8 cellular contexts compared by ENCODE assay signal in genomic region chr17:39199673-39199985, GRCh38. TPM values are rescaled to one million over a fixed set of nuclear protein-coding genes. Genes with fewer than 3 reads are reported as not detected.
DNase-seq lines count a peak whose midpoint lies in the region; ATAC-seq and TF ChIP-seq lines count a peak whose summit lies in the region.

No MANE protein-coding gene starts in this region.

- POLR2A ChIA-PET in OCI-LY7 (lab: Charles Lee): interaction anchor here (0.6 to 1.3 kb wide), 14 partner anchors 9 to 1415 kb away, joined by 3 to 10 read pairs (median 3); no protein-coding TSS in a partner anchor

- H3K27ac ChIP-seq in OCI-LY7 (ENCODE audit: low read depth, low read length, poor library complexity, severe bottlenecking) (peak overlapping the region; percentile 88), esophagus muscularis mucosa (replicated peaks in 1 of 4) (peak overlapping the region; percentile 86 to 97 (median 94)), ovary (peak overlapping the region; percentile 93 to 97)

- no peaks in the 10 kb centered on the region for H3K9me2 ChIP-seq in OCI-LY7 (ENCODE audit: insufficient read depth, low read length)

- no peak for ATAC-seq in HG03521 (IDR thresholded peaks at IDR 0.05; ENCODE audit: unreplicated experiment)

- no TSS peak for BruUV-seq in OCI-LY7 (replicated peaks; lab: Mats Ljungman, UMichigan)

- H3K79me2 ChIP-seq in OCI-LY7 (ENCODE audit: insufficient read depth, low read depth, low read length): peaks cover 48% of the 10 kb centered on the region

- DNase-seq in SKM-1 treated with dmso at 0.1 percent for 144 hours (lab: John Stamatoyannopoulos, UW; ENCODE audit: unreplicated experiment) (peak; percentile 68), SKM-1 (lab: John Stamatoyannopoulos, UW; ENCODE audit: unreplicated experiment) (no peak), OCI-LY7 (ENCODE audit: low spot score) (no peak), esophagus muscularis mucosa (ENCODE audit: extremely low spot score) (no peak), ovary (peak in 1 of 5 donors; percentile 32), NCI-H2107 (lab: John Stamatoyannopoulos, UW) (no peak), T-helper 9 cell (no peak)

- intact Hi-C loops in OCI-LY7 (cut with micrococcal nuclease; ENCODE audit: unreplicated experiment): no loop called here
- intact Hi-C loops in esophagus muscularis mucosa (cut with DNase I): no loop called here
- intact Hi-C loops in ovary (cut with DNase I): loop anchor here in 1 of 4 donors (10.0 kb wide), 1 partner anchor 45 kb away; no protein-coding TSS in a partner anchor

- H3K4me3 ChIP-seq in OCI-LY7 (ENCODE audit: low read depth, low read length, poor library complexity, severe bottlenecking) (peak overlapping the region; percentile 91), esophagus muscularis mucosa (peak overlapping the region; percentile 76 to 95 (median 82)), ovary (peak overlapping the region; percentile 73)

- 2% methylated on average over 14 of the region's 14 CpGs for WGBS in esophagus muscularis mucosa
- WGBS in ovary, 3 donors: 0 to 1% (median 1%) methylated on average over 14 of the region's 14 CpGs

- TF ChIP-seq POLR2A in esophagus muscularis mucosa (IDR thresholded peaks at IDR 0.05; ENCODE audit: low read depth): no peak
- peak; percentile 42 for TF ChIP-seq POLR2A in ovary (IDR thresholded peaks at IDR 0.05)

- peak overlapping the region; percentile 96 for H3K4me2 ChIP-seq in OCI-LY7 (ENCODE audit: low read length)

- peaks cover 24% of the 10 kb centered on the region for H4K20me1 ChIP-seq in OCI-LY7 (ENCODE audit: insufficient read depth, low read length)

- TF ChIP-seq CTCF in OCI-LY7 (conservative IDR thresholded peaks at IDR 0.05; ENCODE audit: low read length) (no peak), esophagus muscularis mucosa (IDR thresholded peaks at IDR 0.05) (no peak), ovary (IDR thresholded peaks at IDR 0.05) (no peak)

- CTCF ChIA-PET in OCI-LY7 (lab: Charles Lee; ENCODE audit: unreplicated experiment): interaction anchor here (0.6 to 1.8 kb wide), 3 partner anchors 25 to 45 kb away, joined by 5 to 9 read pairs (median 5); no protein-coding TSS in a partner anchor

- H3K27me3 ChIP-seq in esophagus muscularis mucosa (no peaks in the 10 kb centered on the region), ovary (no peaks in the 10 kb centered on the region)

- no peaks in the 10 kb centered on the region for H3K9me3 ChIP-seq in OCI-LY7 (ENCODE audit: low read length)
- no peaks in the 10 kb centered on the region for H3K9me3 ChIP-seq in esophagus muscularis mucosa
- H3K9me3 ChIP-seq in ovary: no peaks in the 10 kb centered on the region

- TF ChIP-seq EP300 in esophagus muscularis mucosa (IDR thresholded peaks at IDR 0.05): no peak
- TF ChIP-seq EP300 in ovary (IDR thresholded peaks at IDR 0.05): no peak

- H3K36me3 ChIP-seq in OCI-LY7 (ENCODE audit: insufficient read depth, low read length) (peaks cover 47% of the 10 kb centered on the region), esophagus muscularis mucosa (peaks cover 34 to 37% (median 35%) of the 10 kb centered on the region in 4 donors), ovary (no peaks in the 10 kb centered on the region)

- H3K4me1 ChIP-seq in OCI-LY7 (ENCODE audit: insufficient read depth, low read length, poor library complexity, severe bottlenecking) (peaks cover 73% of the 10 kb centered on the region), esophagus muscularis mucosa (peaks cover 47 to 70% (median 68%) of the 10 kb centered on the region in 4 donors), ovary (ENCODE audit: insufficient read depth) (peaks cover 12% of the 10 kb centered on the region)

- H2AFZ ChIP-seq in OCI-LY7 (ENCODE audit: low read length): peak overlapping the region; percentile 53; the same call in 1 of the 2 replicates

RNA-seq across cellular contexts. Expression of gene RPL19, which starts 0.5 kb away (rescaled TPM):
- total RNA-seq in OCI-LY7 (2014; rRNA removed; shearing (Covaris generic)): 4,395 and 6,079 TPM in 2 replicates
- total RNA-seq in OCI-LY7 (2022): 3,132 and 3,168 TPM in 2 replicates
- total RNA-seq in esophagus muscularis mucosa: 1,000 to 10,000 TPM; 1,760 to 2,905 (median 2,361) TPM
- 1,000 to 10,000 TPM; 2,549 to 5,697 (median 3,184) TPM for total RNA-seq in ovary
- polyA plus RNA-seq in ovary: 1,000 to 10,000 TPM; 2,272 to 5,597 TPM

RNA-seq across cellular contexts. Expression of gene CACNB1, which starts 2.2 kb away (rescaled TPM):
- total RNA-seq in OCI-LY7 (2014; rRNA removed; shearing (Covaris generic)): 17.9 and 23.7 TPM in 2 replicates
- total RNA-seq in OCI-LY7 (2022) (30.9 and 35.5 TPM in 2 replicates), esophagus muscularis mucosa (1 to 10 TPM; 3.1 to 8.0 (median 5.4) TPM), ovary (10 to 100 TPM in 3 of 7 donors, 1 to 10 TPM in 4; 5.6 to 17.7 (median 9.6) TPM)
- polyA plus RNA-seq in ovary: 1 to 10 TPM; 2.6 to 6.9 TPM

RNA-seq across cellular contexts. Expression of gene STAC2, which starts 26.1 kb away (rescaled TPM):
- total RNA-seq in OCI-LY7 (2014; rRNA removed; shearing (Covaris generic)): 0.03 TPM in 1 of 2 replicates, not detected in the other
- total RNA-seq in OCI-LY7 (2022) (not detected in 2 replicates), esophagus muscularis mucosa (under 1 TPM in 2 of 4 donors, not detected in 2; 0.17 to 0.29 TPM), ovary (1 to 10 TPM in 2 of 7 donors, under 1 TPM in 4, not detected in 1; 0.43 to 5.4 (median 0.73) TPM)
- under 1 TPM; 0.29 to 0.67 TPM for polyA plus RNA-seq in ovary

RNA-seq across cellular contexts. Expression of gene ARL5C, which starts 33.7 kb away (rescaled TPM):
- total RNA-seq in OCI-LY7 (2014; rRNA removed; shearing (Covaris generic)): 0.16 and 2.4 TPM in 2 replicates
- total RNA-seq in OCI-LY7 (2022): 0.65 and 0.68 TPM in 2 replicates
- total RNA-seq in esophagus muscularis mucosa: 1 to 10 TPM in 1 of 4 donors, not detected in 3; 1.7 TPM
- not detected for total RNA-seq in ovary
- polyA plus RNA-seq in ovary: not detected

RNA-seq across cellular contexts. Expression of gene PLXDC1, which starts 48.2 kb away (rescaled TPM):
- 0.13 and 0.41 TPM in 2 replicates for total RNA-seq in OCI-LY7 (2014; rRNA removed; shearing (Covaris generic))
- total RNA-seq in OCI-LY7 (2022): 0.67 TPM in 1 of 2 replicates, not detected in the other
- 10 to 100 TPM in 2 of 4 donors, 1 to 10 TPM in 2; 7.5 to 17.0 (median 11.0) TPM for total RNA-seq in esophagus muscularis mucosa
- 10 to 100 TPM; 14.0 to 58.6 (median 32.3) TPM for total RNA-seq in ovary
- 10 to 100 TPM; 11.6 to 35.4 TPM for polyA plus RNA-seq in ovary
